15 cellular contexts compared by ENCODE assay signal in genomic region chr5:318931-319601, GRCh38. TPM values are rescaled to one million over a fixed set of nuclear protein-coding genes. Genes with fewer than 3 reads are reported as not detected.
DNase-seq lines count a peak whose midpoint lies in the region; TF ChIP-seq lines count a peak whose summit lies in the region.
"Had no signal": no experiment of that assay in that cellular context is flagged by ENCODE, and none has a peak within 500 bp of the region (broad histone marks: within the 10 kb centered on the region; RNA-seq: fewer than 3 reads in every experiment).

No MANE protein-coding gene starts in this region.

- H3K27ac ChIP-seq in mammary epithelial cell (ENCODE audit: insufficient read depth, low read depth, low read length), result no peak overlapping the region
- H3K27ac ChIP-seq in PC-9, result no peak overlapping the region
- H3K27ac ChIP-seq in liver (ENCODE audit: low read depth in 1 of 2, low read length in 2 of 2), result no peak overlapping the region
- no peak overlapping the region for H3K27ac ChIP-seq in dorsolateral prefrontal cortex

- H3K4me1 ChIP-seq in mammary epithelial cell (ENCODE audit: insufficient read depth, low read length), result peaks cover 17% of the 10 kb centered on the region
- H3K4me1 ChIP-seq in PC-9 (replicated peaks; ENCODE audit: insufficient read depth), result no peaks in the 10 kb centered on the region
- H3K4me1 ChIP-seq in liver (ENCODE audit: control insufficient read depth in 4 of 4, insufficient read depth in 4 of 4, low read length in 3 of 4), result peaks cover 4 to 24% (median 14%) of the 10 kb centered on the region in 4 donors

- peak overlapping the region; percentile 25 for H3K4me3 Mint-ChIP-seq in MCF 10A (ENCODE audit: unreplicated experiment)
- H3K4me3 Mint-ChIP-seq: B cell had no signal

- no peaks in the 10 kb centered on the region for H3K27me3 Mint-ChIP-seq in MCF 10A (ENCODE audit: insufficient read depth, unreplicated experiment)

- dilution Hi-C loops in mammary epithelial cell (cut with HindIII; ENCODE audit: low sequenced_read_pairs), result no loop called here

- peaks cover 34% of the 10 kb centered on the region; the same call in 1 of the 2 replicates for H3F3A ChIP-seq in PC-9 (ENCODE audit: insufficient read depth, low read depth)

- H3K4me2 ChIP-seq in mammary epithelial cell (ENCODE audit: insufficient read depth, low read depth, low read length) (no peak overlapping the region), PC-9 (no peak overlapping the region)

- DNase-seq in MCF 10A (ENCODE audit: unreplicated experiment) (no peak), mammary epithelial cell (no peak), PC-9 (no peak), dorsolateral prefrontal cortex (no peak), LoVo (ENCODE audit: low spot score) (no peak)
- DNase-seq in stimulated activated CD8-positive, alpha-beta memory T cell treated with anti-CD3 and anti-CD28 coated beads, Interleukin-4, amount 100 ng/mL, for 48 hours, result no peak
- DNase-seq in activated naive CD4-positive, alpha-beta T cell treated with anti-CD3 and anti-CD28 coated beads, Interleukin-2, amount 50 U/mL, for 16 hours, result no peak
- DNase-seq: activated CD4-positive, alpha-beta T cell treated with anti-CD3 and anti-CD28 coated beads, Interleukin-2, amount 10 ng/mL, durations not matched to agents 7 days and 5 days; anterior cingulate cortex; NCI-H1694 treated with DMSO at 0.1 percent for 48 hours; NCI-H82; right cardiac atrium had no signal

- H3K9me3 ChIP-seq in mammary epithelial cell (replicated peaks; ENCODE audit: insufficient read depth, low read length), result no peaks in the 10 kb centered on the region
- H3K9me3 ChIP-seq in PC-9 (ENCODE audit: insufficient read depth, low read depth), result no peaks in the 10 kb centered on the region
- no peaks in the 10 kb centered on the region for H3K9me3 ChIP-seq in liver (ENCODE audit: control insufficient read depth in 4 of 4, low read length in 3 of 4)

- TF ChIP-seq CTCF in MCF 10A (IDR thresholded peaks at IDR 0.05; ENCODE audit: unreplicated experiment) (no peak), mammary epithelial cell (conservative IDR thresholded peaks at IDR 0.05 in 1 of 2, IDR thresholded peaks at IDR 0.05 in 1 of 2; ENCODE audit: extremely low read depth in 1 of 2, insufficient read depth in 1 of 2, low read depth in 1 of 2, low read length in 2 of 2) (no peak), PC-9 (conservative IDR thresholded peaks at IDR 0.05) (no peak), liver (IDR thresholded peaks at IDR 0.05; ENCODE audit: low read depth, low read length, missing input control) (no peak), dorsolateral prefrontal cortex (IDR thresholded peaks at IDR 0.05 in 54 of 56, conservative IDR thresholded peaks at IDR 0.05 in 2 of 56; ENCODE audit: low read depth in 1 of 56, partially characterized antibody in 56 of 56) (no peak)

- no peak for TF ChIP-seq RAD21 in liver (IDR thresholded peaks at IDR 0.05)

- POLR2A ChIA-PET in MCF 10A (lab: Yijun Ruan, JAX), result interaction anchor here (0.5 kb wide), 1 partner anchor 128 kb away, joined by 3 read pairs; no protein-coding TSS in a partner anchor
- POLR2A ChIA-PET in PC-9 (lab: Charles Lee; ENCODE audit: unreplicated experiment), result no interaction called here

- H3K27ac Mint-ChIP-seq in MCF 10A (ENCODE audit: low read depth, unreplicated experiment), result no peak overlapping the region
- H3K27ac Mint-ChIP-seq: activated CD4-positive, alpha-beta T cell treated with anti-CD3 and anti-CD28 coated beads, Interleukin-2, amount 10 ng/mL, durations not matched to agents 7 days and 5 days; B cell had no signal

- BruUV-seq in MCF 10A (replicated peaks; lab: Mats Ljungman, UMichigan) (no TSS peak), mammary epithelial cell (replicated peaks; lab: Mats Ljungman, UMichigan) (no TSS peak), PC-9 (replicated peaks; lab: Mats Ljungman, UMichigan) (TSS peak; percentile 6)

- peaks cover 12% of the 10 kb centered on the region for H3K27me3 ChIP-seq in mammary epithelial cell (ENCODE audit: insufficient read depth, low read length)
- H3K27me3 ChIP-seq in PC-9 (ENCODE audit: insufficient read depth, low read depth), result no peaks in the 10 kb centered on the region
- peaks cover 3 to 5% (median 4%) of the 10 kb centered on the region in 4 donors for H3K27me3 ChIP-seq in liver (ENCODE audit: control insufficient read depth in 4 of 4, insufficient read depth in 4 of 4, low read length in 3 of 4)
- peaks cover 0 to 50% (median 31%) of the 10 kb centered on the region in 45 donors for H3K27me3 ChIP-seq in dorsolateral prefrontal cortex

- WGBS in mammary epithelial cell (ENCODE audit: low coverage, missing lambda C conversion rate), result 56% methylated on average over 15 of the region's 18 CpGs
- 38% methylated on average over 18 of the region's 18 CpGs for WGBS in liver

- no peak overlapping the region for H3K9ac ChIP-seq in mammary epithelial cell (ENCODE audit: insufficient read depth, low read length)
- H3K9ac ChIP-seq in liver (ENCODE audit: low read depth in 1 of 2, low read length in 2 of 2), result no peak overlapping the region

- H3K9me3 Mint-ChIP-seq in MCF 10A (ENCODE audit: unreplicated experiment), result no peaks in the 10 kb centered on the region
- H3K9me3 Mint-ChIP-seq: activated CD4-positive, alpha-beta T cell treated with anti-CD3 and anti-CD28 coated beads, Interleukin-2, amount 10 ng/mL, durations not matched to agents 7 days and 5 days had no signal

- no peak overlapping the region for H2AFZ ChIP-seq in mammary epithelial cell (ENCODE audit: low read depth, low read length)
- no peak overlapping the region for H2AFZ ChIP-seq in PC-9

- in situ Hi-C loops in mammary epithelial cell (cut with MboI; ENCODE audit: low sequenced_read_pairs in 2 of 2), result no loop called here

- H3K36me3 ChIP-seq in mammary epithelial cell (ENCODE audit: insufficient read depth, low read length), result peaks cover 4% of the 10 kb centered on the region
- H3K36me3 ChIP-seq in PC-9 (ENCODE audit: low read depth), result no peaks in the 10 kb centered on the region
- peaks cover 3 to 14% (median 13%) of the 10 kb centered on the region in 4 donors for H3K36me3 ChIP-seq in liver (ENCODE audit: control insufficient read depth in 4 of 4, insufficient read depth in 3 of 4, low read depth in 1 of 4, low read length in 3 of 4)

- H3K36me3 Mint-ChIP-seq in MCF 10A (ENCODE audit: insufficient read depth, unreplicated experiment), result peaks cover 25% of the 10 kb centered on the region

- H3K79me2 ChIP-seq in mammary epithelial cell (ENCODE audit: insufficient read depth, low read length) (no peaks in the 10 kb centered on the region), PC-9 (ENCODE audit: low read depth) (no peaks in the 10 kb centered on the region)

- intact Hi-C loops in MCF 10A (cut with micrococcal nuclease), result no loop called here
- intact Hi-C loops in mammary epithelial cell (cut with micrococcal nuclease), result loop anchor here (5.0 kb wide), 1 partner anchor 463 kb away; the partner anchor contains the start of gene ZDHHC11B
- intact Hi-C loops in PC-9 (cut with micrococcal nuclease; ENCODE audit: unreplicated experiment), result loop anchor here (1.0 to 5.0 kb wide), 4 partner anchors 293 to 848 kb away; partner anchors contain the start of gene CEP72
- intact Hi-C loops in dorsolateral prefrontal cortex (cut with DNase I), result loop anchor here in 1 of 2 donors (5.0 kb wide), 1 partner anchor 583 kb away; no protein-coding TSS in a partner anchor

- H3K4me3 ChIP-seq in mammary epithelial cell (replicated peaks in 1 of 3; ENCODE audit: insufficient read depth in 1 of 3, low read depth in 2 of 3, low read length in 3 of 3) (no peak overlapping the region), PC-9 (no peak overlapping the region), liver (ENCODE audit: low read depth in 1 of 3, low read length in 3 of 3) (no peak overlapping the region), dorsolateral prefrontal cortex (no peak overlapping the region)
- H3K4me3 ChIP-seq: lung had no signal

- no peaks in the 10 kb centered on the region for H3K9me2 ChIP-seq in PC-9 (ENCODE audit: insufficient read depth)

- CTCF ChIA-PET in MCF 10A (lab: Yijun Ruan, JAX), result interaction anchor here (0.6 to 8.3 kb wide), 5 partner anchors 11 to 1197 kb away, joined by 3 to 94 read pairs (median 3); no protein-coding TSS in a partner anchor
- CTCF ChIA-PET in mammary epithelial cell (lab: Charles Lee; ENCODE audit: low non-redundant PET), result no interaction called here
- CTCF ChIA-PET in PC-9 (lab: Charles Lee), result interaction anchor here (0.5 to 1.0 kb wide), 3 partner anchors 17 to 811 kb away, joined by 3 to 9 read pairs (median 4); no protein-coding TSS in a partner anchor

- no peaks in the 10 kb centered on the region for H3K4me1 Mint-ChIP-seq in MCF 10A (ENCODE audit: insufficient read depth, unreplicated experiment)

- H4K20me1 ChIP-seq in mammary epithelial cell (ENCODE audit: insufficient read depth, low read length) (peaks cover 2% of the 10 kb centered on the region), PC-9 (ENCODE audit: insufficient read depth) (peaks cover 54% of the 10 kb centered on the region)

TF ChIP-seq in liver, 16 proteins besides CTCF, POLR2A, EP300 and RAD21:
- TF ChIP-seq FOXA1 (IDR thresholded peaks at IDR 0.05) (no peak), RXRA (IDR thresholded peaks at IDR 0.05) (peak; percentile 82 to 85)

RNA-seq across cellular contexts. Expression of gene AHRR, which starts 2.4 kb away (rescaled TPM):
- total RNA-seq in MCF 10A (2022), result 3.2 and 3.3 TPM in 2 replicates
- 1 to 10 TPM; 1.7 to 2.9 TPM for total RNA-seq in mammary epithelial cell
- 0.25 TPM for polyA plus RNA-seq in mammary epithelial cell
- 1.0 TPM for polyA minus RNA-seq in mammary epithelial cell
- 7.2 and 13.6 TPM in 2 replicates for total RNA-seq in PC-9 (2021)
- total RNA-seq in liver, result under 1 TPM; 0.33 to 0.47 TPM
- under 1 TPM; 0.15 TPM for polyA plus RNA-seq in liver
- 10 to 100 TPM in 2 of 120 experiments, 1 to 10 TPM in 117, under 1 TPM in 1; 0.75 to 14.2 (median 4.1) TPM for total RNA-seq in dorsolateral prefrontal cortex

RNA-seq across cellular contexts. Expression of gene PDCD6, which starts 47.6 kb away (rescaled TPM):
- total RNA-seq in MCF 10A (2022) (107 and 133 TPM in 2 replicates), mammary epithelial cell (100 to 1,000 TPM in 1 of 2 donors, 10 to 100 TPM in 1; 77.7 to 167 TPM), PC-9 (2021) (314 and 334 TPM in 2 replicates), liver (10 to 100 TPM; 36.1 to 60.9 TPM), dorsolateral prefrontal cortex (10 to 100 TPM; 62.0 to 99.6 (median 81.7) TPM)
- polyA plus RNA-seq in mammary epithelial cell (252 TPM), liver (10 to 100 TPM; 55.4 to 63.9 TPM)
- polyA minus RNA-seq in mammary epithelial cell, result 101 TPM
